In genomic region chr2:226137201-226137811, GRCh38 we compare ENCODE assay signal across 11 cellular contexts.
DNase-seq lines count a peak whose midpoint lies in the region; ATAC-seq lines count a peak whose summit lies in the region.
"Had no signal": no experiment of that assay in that cellular context is flagged by ENCODE, and none has a peak within 500 bp of the region (broad histone marks: within the 10 kb centered on the region; RNA-seq: fewer than 3 reads in every experiment).

No MANE protein-coding gene starts in this region.

- DNase-seq in LHCN-M2 (ENCODE audit: low read depth): peak; percentile 56
- peak; percentile 98 for DNase-seq in epithelial cell of prostate (ENCODE audit: low read depth, low spot score)
- no peak for DNase-seq in stimulated activated naive B cell treated with anti-CD40 and anti-IgM and Interleukin-4, amounts not matched to agents 10 μg/mL and 1 μg/mL and 100 μg/mL, for 72 hours
- DNase-seq in left cardiac atrium: no peak
- no peak for DNase-seq in activated CD4-positive, alpha-beta T cell treated with anti-CD3 and anti-CD28 coated beads, Interleukin-2, amount 50 U/mL, for 1 hour
- no peak for DNase-seq in SW 1271 (lab: John Stamatoyannopoulos, UW)
- DNase-seq: activated gamma-delta T cell treated with Interleukin-2 at 50 U/mL for 16 hours, natural killer cell, NCI-H1417 treated with DMSO at 0.1 percent for 48 hours had no signal

- peak overlapping the region; percentile 94 for H3K27ac ChIP-seq in epithelial cell of prostate

- H3K4me1 Mint-ChIP-seq in stimulated activated naive B cell treated with anti-CD40 and anti-IgM and Interleukin-4, amounts not matched to agents 10 μg/mL and 1 μg/mL and 100 μg/mL, for 72 hours: peaks cover 11 to 22% of the 10 kb centered on the region in 2 donors
- H3K4me1 Mint-ChIP-seq: natural killer cell had no signal

- intact Hi-C loops in left cardiac atrium (cut with DNase I): no loop called here

- no peak overlapping the region for H3K27ac Mint-ChIP-seq in stimulated activated naive B cell treated with anti-CD40 and anti-IgM and Interleukin-4, amounts not matched to agents 10 μg/mL and 1 μg/mL and 100 μg/mL, for 72 hours
- H3K27ac Mint-ChIP-seq: natural killer cell had no signal

- H3K4me3 Mint-ChIP-seq in stimulated activated naive B cell treated with anti-CD40 and anti-IgM and Interleukin-4, amounts not matched to agents 10 μg/mL and 1 μg/mL and 100 μg/mL, for 72 hours: no peak overlapping the region
- H3K4me3 Mint-ChIP-seq: natural killer cell had no signal

- H3K36me3 Mint-ChIP-seq in stimulated activated naive B cell treated with anti-CD40 and anti-IgM and Interleukin-4, amounts not matched to agents 10 μg/mL and 1 μg/mL and 100 μg/mL, for 72 hours: no peaks in the 10 kb centered on the region

- H3K27me3 Mint-ChIP-seq in stimulated activated naive B cell treated with anti-CD40 and anti-IgM and Interleukin-4, amounts not matched to agents 10 μg/mL and 1 μg/mL and 100 μg/mL, for 72 hours: peaks cover 0 to 6% of the 10 kb centered on the region in 2 donors

- ATAC-seq in GM21381 (IDR thresholded peaks at IDR 0.05; ENCODE audit: unreplicated experiment) (peak; percentile 61), left cardiac atrium (no peak), GM21723 (IDR thresholded peaks at IDR 0.05; ENCODE audit: unreplicated experiment) (no peak)
- ATAC-seq in stimulated activated naive B cell treated with anti-CD40 and anti-IgM and Interleukin-4, amounts not matched to agents 10 μg/mL and 1 μg/mL and 100 μg/mL, for 72 hours (replicated peaks): peak; percentile 91

- H3K9me3 Mint-ChIP-seq in stimulated activated naive B cell treated with anti-CD40 and anti-IgM and Interleukin-4, amounts not matched to agents 10 μg/mL and 1 μg/mL and 100 μg/mL, for 72 hours: no peaks in the 10 kb centered on the region

Comparison
In these comparisons a context has a peak if more than half of its experiments do, and no peak if none do; other contexts are left out.
1. ATAC-seq: peak in GM21381 (single experiment) and stimulated activated naive B cell treated with anti-CD40 and anti-IgM and Interleukin-4, amounts not matched to agents 10 μg/mL and 1 μg/mL and 100 μg/mL, for 72 hours (2 of 2); none in left cardiac atrium (0 of 2) and GM21723 (single experiment).
2. DNase-seq: peak in LHCN-M2 (single experiment) and epithelial cell of prostate (single experiment); none in stimulated activated naive B cell treated with anti-CD40 and anti-IgM and Interleukin-4, amounts not matched to agents 10 μg/mL and 1 μg/mL and 100 μg/mL, for 72 hours (single experiment), left cardiac atrium (single experiment), activated CD4-positive, alpha-beta T cell treated with anti-CD3 and anti-CD28 coated beads, Interleukin-2, amount 50 U/mL, for 1 hour (single experiment) and SW 1271 (0 of 2).